In genomic region chr3:11770105-11770476, GRCh38 we compare ENCODE assay signal across 9 cellular contexts.
DNase-seq lines count a peak whose midpoint lies in the region; ATAC-seq and TF ChIP-seq lines count a peak whose summit lies in the region.
"Had no signal": no experiment of that assay in that cellular context is flagged by ENCODE, and none has a peak within 500 bp of the region (broad histone marks: within the 10 kb centered on the region; RNA-seq: fewer than 3 reads in every experiment).

No MANE protein-coding gene starts in this region.

- H3K27ac Mint-ChIP-seq in HFFc6 = peak overlapping the region; percentile 48
- H3K27ac Mint-ChIP-seq in activated T-helper 2 cell treated with anti-CD3 and anti-CD28 coated beads, Interferon-gamma antibody, Interleukin-2, Interleukin-4, amounts not matched to agents 10 μg/mL and 5 μg/mL and 100 μg/mL, durations not matched to agents 14 hours and 24 hours and 36 hours = peak overlapping the region; percentile 46
- no peak overlapping the region for H3K27ac Mint-ChIP-seq in memory B cell

- H3K27me3 ChIP-seq in BLaER1 (no peaks in the 10 kb centered on the region), adrenal gland (no peaks in the 10 kb centered on the region)
- H3K27me3 ChIP-seq: neutrophil had no signal

- ATAC-seq in memory B cell (ENCODE audit: low read depth) (peak; percentile 4), GM21737 (IDR thresholded peaks at IDR 0.05; ENCODE audit: unreplicated experiment) (no peak)

- DNase-seq in HFFc6 = no peak
- no peak for DNase-seq in activated T-helper 2 cell treated with anti-CD3 and anti-CD28 coated beads, Interferon-gamma antibody, Interleukin-2, Interleukin-4, amounts not matched to agents 10 μg/mL and 5 μg/mL and 100 μg/mL, durations not matched to agents 14 hours and 24 hours and 36 hours (ENCODE audit: low spot score)
- DNase-seq in memory B cell (ENCODE audit: low spot score in 2 of 2) = no peak
- DNase-seq in adrenal gland = no peak
- no peak for DNase-seq in NCI-H1694 treated with DMSO at 0.1 percent for 48 hours (lab: John Stamatoyannopoulos, UW)
- DNase-seq in activated gamma-delta T cell (lab: John Stamatoyannopoulos, UW) = no peak

- no peaks in the 10 kb centered on the region for H4K20me1 ChIP-seq in BLaER1

- TF ChIP-seq CTCF in HFFc6 (IDR thresholded peaks at IDR 0.05) = no peak
- TF ChIP-seq CTCF in adrenal gland (IDR thresholded peaks at IDR 0.05) = no peak

- H3K4me3 ChIP-seq in BLaER1 = no peak overlapping the region
- peak overlapping the region in 1 of 4 donors; percentile 16 for H3K4me3 ChIP-seq in adrenal gland

- H3K4me1 ChIP-seq in BLaER1 (peaks cover 10% of the 10 kb centered on the region), adrenal gland (replicated peaks in 1 of 2) (peaks cover 0 to 10% of the 10 kb centered on the region in 2 donors)

- no peak overlapping the region for H3K9ac ChIP-seq in BLaER1

- H3K4me3 Mint-ChIP-seq in HFFc6 = peak overlapping the region; percentile 47
- H3K4me3 Mint-ChIP-seq in activated T-helper 2 cell treated with anti-CD3 and anti-CD28 coated beads, Interferon-gamma antibody, Interleukin-2, Interleukin-4, amounts not matched to agents 10 μg/mL and 5 μg/mL and 100 μg/mL, durations not matched to agents 14 hours and 24 hours and 36 hours (ENCODE audit: low read depth) = no peak overlapping the region
- peak overlapping the region; percentile 56 for H3K4me3 Mint-ChIP-seq in memory B cell

- WGBS in adrenal gland, 4 donors = 54 to 63% (median 59%) methylated on average over 4 to 5 of the region's 5 CpGs

- intact Hi-C loops in activated T-helper 2 cell treated with anti-CD3 and anti-CD28 coated beads, Interferon-gamma antibody, Interleukin-2, Interleukin-4, amounts not matched to agents 10 μg/mL and 5 μg/mL and 100 μg/mL, durations not matched to agents 14 hours and 24 hours and 36 hours (cut with micrococcal nuclease) = loop anchor here (1.0 to 5.0 kb wide), 3 partner anchors 15 to 77 kb away; partner anchors contain the start of gene TAMM41
- intact Hi-C loops in adrenal gland (cut with DNase I) = no loop called here

- H3K9me3 ChIP-seq in BLaER1 = no peaks in the 10 kb centered on the region
- no peaks in the 10 kb centered on the region for H3K9me3 ChIP-seq in adrenal gland (replicated peaks in 1 of 3)
- H3K9me3 ChIP-seq: neutrophil had no signal

- no peak overlapping the region for H3K27ac ChIP-seq in BLaER1
- peak overlapping the region in 1 of 5 donors; percentile 31 for H3K27ac ChIP-seq in adrenal gland
- H3K27ac ChIP-seq: neutrophil had no signal

- H3K36me3 Mint-ChIP-seq in HFFc6 (ENCODE audit: low read depth) (no peaks in the 10 kb centered on the region), memory B cell (peaks cover 1% of the 10 kb centered on the region)
- no peaks in the 10 kb centered on the region for H3K36me3 Mint-ChIP-seq in activated T-helper 2 cell treated with anti-CD3 and anti-CD28 coated beads, Interferon-gamma antibody, Interleukin-2, Interleukin-4, amounts not matched to agents 10 μg/mL and 5 μg/mL and 100 μg/mL, durations not matched to agents 14 hours and 24 hours and 36 hours (ENCODE audit: low read depth)

- H3K27me3 Mint-ChIP-seq in HFFc6 (ENCODE audit: insufficient read depth) (peaks cover 8% of the 10 kb centered on the region), memory B cell (no peaks in the 10 kb centered on the region)
- H3K27me3 Mint-ChIP-seq in activated T-helper 2 cell treated with anti-CD3 and anti-CD28 coated beads, Interferon-gamma antibody, Interleukin-2, Interleukin-4, amounts not matched to agents 10 μg/mL and 5 μg/mL and 100 μg/mL, durations not matched to agents 14 hours and 24 hours and 36 hours (ENCODE audit: low read depth) = no peaks in the 10 kb centered on the region

- H3K36me3 ChIP-seq in BLaER1 = no peaks in the 10 kb centered on the region
- H3K36me3 ChIP-seq in adrenal gland (replicated peaks in 1 of 2) = no peaks in the 10 kb centered on the region
- H3K36me3 ChIP-seq: neutrophil had no signal

- peak overlapping the region; percentile 34 for H3K4me2 ChIP-seq in BLaER1

- H3K4me1 Mint-ChIP-seq in HFFc6 (ENCODE audit: low read depth) (peaks cover 39% of the 10 kb centered on the region), memory B cell (peaks cover 7% of the 10 kb centered on the region)
- peaks cover 28% of the 10 kb centered on the region for H3K4me1 Mint-ChIP-seq in activated T-helper 2 cell treated with anti-CD3 and anti-CD28 coated beads, Interferon-gamma antibody, Interleukin-2, Interleukin-4, amounts not matched to agents 10 μg/mL and 5 μg/mL and 100 μg/mL, durations not matched to agents 14 hours and 24 hours and 36 hours (ENCODE audit: low read depth)

- TF ChIP-seq POLR2A in adrenal gland (IDR thresholded peaks at IDR 0.05) = no peak

- H3K9me3 Mint-ChIP-seq in HFFc6 = no peaks in the 10 kb centered on the region
- H3K9me3 Mint-ChIP-seq in activated T-helper 2 cell treated with anti-CD3 and anti-CD28 coated beads, Interferon-gamma antibody, Interleukin-2, Interleukin-4, amounts not matched to agents 10 μg/mL and 5 μg/mL and 100 μg/mL, durations not matched to agents 14 hours and 24 hours and 36 hours = no peaks in the 10 kb centered on the region
- H3K9me3 Mint-ChIP-seq in memory B cell = no peaks in the 10 kb centered on the region
